ENCODE assay signal across 28 cellular contexts in the genomic region with DNA sequence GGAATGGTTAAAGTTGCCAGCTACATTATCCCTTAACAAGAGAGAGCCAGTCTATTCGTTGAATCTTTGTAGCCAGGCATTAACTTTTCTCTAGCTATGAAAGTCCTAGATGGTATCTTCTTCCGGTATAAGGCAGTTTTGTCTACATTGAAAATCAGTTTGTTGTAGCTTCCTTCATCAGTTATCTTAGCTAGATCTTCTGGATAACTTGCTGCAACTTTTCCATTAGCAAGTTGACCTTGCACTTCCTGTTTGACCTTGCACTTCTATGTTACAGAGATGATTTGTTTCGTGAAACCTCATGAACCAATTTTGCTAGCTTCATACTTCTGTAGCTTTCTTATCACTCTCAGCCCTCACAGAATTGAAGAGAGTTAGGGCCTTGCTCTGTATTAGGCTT. TPM values are rescaled to one million over a fixed set of nuclear protein-coding genes. Genes with fewer than 3 reads are reported as not detected.
DNase-seq lines count a peak whose midpoint lies in the region; ATAC-seq and TF ChIP-seq lines count a peak whose summit lies in the region.
"Had no signal": no experiment of that assay in that cellular context is flagged by ENCODE, and none has a peak within 500 bp of the region (broad histone marks: within the 10 kb centered on the region; RNA-seq: fewer than 3 reads in every experiment).

No MANE protein-coding gene starts in this region.

- WGBS in mesenchymal stem cell: 24% methylated on average over 2 of the region's 3 CpGs
- no CpG with 5 or more reads among the region's 3 CpGs for WGBS in mesendoderm (ENCODE audit: extremely low coverage, insufficient coverage, low lambda C conversion rate)

- H3K4ac ChIP-seq in mesenchymal stem cell (ENCODE audit: low read depth in 1 of 2, low read length in 2 of 2): no peak overlapping the region
- no peak overlapping the region for H3K4ac ChIP-seq in mesendoderm (ENCODE audit: low read depth, low read length)

- no peak overlapping the region for H3K4me3 ChIP-seq in Loucy (ENCODE audit: low read length, poor library complexity, severe bottlenecking)
- H3K4me3 ChIP-seq in mesenchymal stem cell (ENCODE audit: insufficient read depth in 1 of 2, low read depth in 1 of 2, low read length in 2 of 2): no peak overlapping the region
- H3K4me3 ChIP-seq in mesendoderm (ENCODE audit: low read length): no peak overlapping the region

- no peaks in the 10 kb centered on the region for H3K9me3 Mint-ChIP-seq in activated CD4-positive, alpha-beta memory T cell treated with anti-CD3 and anti-CD28 coated beads for 36 hours
- H3K9me3 Mint-ChIP-seq in activated CD4-positive, alpha-beta memory T cell treated with anti-CD3 and anti-CD28 coated beads, Interleukin-2, amount 10 ng/mL, durations not matched to agents 7 days and 5 days: no peaks in the 10 kb centered on the region

- H3K36me3 ChIP-seq in Loucy (ENCODE audit: insufficient read depth, low read length) (no peaks in the 10 kb centered on the region), mesenchymal stem cell (ENCODE audit: control insufficient read depth in 1 of 2, insufficient read depth in 2 of 2, low read depth in 1 of 2, low read length in 2 of 2) (no peaks in the 10 kb centered on the region), mesendoderm (ENCODE audit: control insufficient read depth, insufficient read depth, low read length) (no peaks in the 10 kb centered on the region)
- H3K36me3 ChIP-seq: BE2C had no signal

- H3K9me2 ChIP-seq in Loucy (replicated peaks; ENCODE audit: low read depth, low read length): no peaks in the 10 kb centered on the region
- H3K9me2 ChIP-seq: SK-N-SH had no signal

- intact Hi-C loops in activated CD4-positive, alpha-beta memory T cell treated with anti-CD3 and anti-CD28 coated beads for 36 hours (cut with micrococcal nuclease): no loop called here

- no peaks in the 10 kb centered on the region for H4K20me1 ChIP-seq in Loucy (ENCODE audit: insufficient read depth, low read length, poor library complexity, severe bottlenecking)

- DNase-seq in activated CD4-positive, alpha-beta memory T cell treated with anti-CD3 and anti-CD28 coated beads for 36 hours: no peak
- DNase-seq in activated CD4-positive, alpha-beta memory T cell treated with anti-CD3 and anti-CD28 coated beads, Interleukin-2, amount 10 ng/mL, durations not matched to agents 7 days and 5 days: no peak
- DNase-seq in T-helper 17 cell (no peak), mesenchymal stem cell (peak; percentile 46), ureter (ENCODE audit: low spot score) (no peak), NCI-H2196 (lab: John Stamatoyannopoulos, UW; ENCODE audit: unreplicated experiment) (no peak), mesendoderm (no peak)
- DNase-seq: 8988T; ACHN; BE2C; CD4-positive, CD25-positive, alpha-beta regulatory T cell; DMS53; GOT3; HCEC 1CT; Karpas-422; MV-4-11; NCI-H1105; NCI-H1436 treated with DMSO at 0.1 percent for 48 hours; NCI-H1930; NCI-H2107; NCI-H446 treated with DMSO at 0.1 percent for 48 hours; NCI-H526 treated with DMSO at 0.1 percent for 48 hours; SK-N-SH had no signal

- no peak overlapping the region for H4K91ac ChIP-seq in mesenchymal stem cell (ENCODE audit: low read length)

- peaks cover 7% of the 10 kb centered on the region for H3K4me1 Mint-ChIP-seq in activated CD4-positive, alpha-beta memory T cell treated with anti-CD3 and anti-CD28 coated beads for 36 hours (ENCODE audit: low read depth)
- peaks cover 7% of the 10 kb centered on the region for H3K4me1 Mint-ChIP-seq in activated CD4-positive, alpha-beta memory T cell treated with anti-CD3 and anti-CD28 coated beads, Interleukin-2, amount 10 ng/mL, durations not matched to agents 7 days and 5 days
- peaks cover 5% of the 10 kb centered on the region for H3K4me1 Mint-ChIP-seq in T-helper 17 cell
- H3K4me1 Mint-ChIP-seq: IgD-negative memory B cell had no signal

- no peak overlapping the region for H4K5ac ChIP-seq in mesendoderm (ENCODE audit: low read length)

- H3K9ac ChIP-seq in Loucy (ENCODE audit: low read depth, low read length, poor library complexity, severe bottlenecking) (no peak overlapping the region), mesenchymal stem cell (ENCODE audit: low read length) (no peak overlapping the region), mesendoderm (ENCODE audit: low read length) (no peak overlapping the region)
- H3K9ac ChIP-seq: SK-N-SH had no signal

- peak overlapping the region; percentile 36 for H3K27ac Mint-ChIP-seq in activated CD4-positive, alpha-beta memory T cell treated with anti-CD3 and anti-CD28 coated beads for 36 hours
- no peak overlapping the region for H3K27ac Mint-ChIP-seq in activated CD4-positive, alpha-beta memory T cell treated with anti-CD3 and anti-CD28 coated beads, Interleukin-2, amount 10 ng/mL, durations not matched to agents 7 days and 5 days
- peak overlapping the region; percentile 1 for H3K27ac Mint-ChIP-seq in T-helper 17 cell
- H3K27ac Mint-ChIP-seq: IgD-negative memory B cell had no signal

- H2BK15ac ChIP-seq in mesenchymal stem cell (ENCODE audit: low read depth, poor library complexity, severe bottlenecking): no peak overlapping the region
- H2BK15ac ChIP-seq in mesendoderm (replicated peaks; ENCODE audit: low read depth): no peak overlapping the region

- H2AK5ac ChIP-seq in mesenchymal stem cell (ENCODE audit: low read length, severe bottlenecking) (no peak overlapping the region), mesendoderm (ENCODE audit: low read length) (no peak overlapping the region)

- CTCF ChIA-PET in activated CD4-positive, alpha-beta memory T cell treated with anti-CD3 and anti-CD28 coated beads for 36 hours (lab: Charles Lee): interaction anchor here (1.0 kb wide), 1 partner anchor 30 kb away, joined by 4 read pairs; no protein-coding TSS in a partner anchor
- CTCF ChIA-PET in activated CD4-positive, alpha-beta memory T cell treated with anti-CD3 and anti-CD28 coated beads, Interleukin-2, amount 10 ng/mL, durations not matched to agents 7 days and 5 days (lab: Charles Lee): no interaction called here

- no peak for ATAC-seq in T-helper 17 cell

- H4K8ac ChIP-seq in mesenchymal stem cell (ENCODE audit: low read length) (no peak overlapping the region), mesendoderm (ENCODE audit: low read depth, low read length) (no peak overlapping the region)

- H3K14ac ChIP-seq in mesenchymal stem cell (ENCODE audit: low read length in 2 of 2): no peak overlapping the region

- peaks cover 6% of the 10 kb centered on the region for H3K4me1 ChIP-seq in Loucy (ENCODE audit: insufficient read depth, low read length, poor library complexity, severe bottlenecking)
- H3K4me1 ChIP-seq in mesenchymal stem cell (ENCODE audit: control insufficient read depth, insufficient read depth, low read depth, low read length): no peaks in the 10 kb centered on the region
- H3K4me1 ChIP-seq in mesendoderm (ENCODE audit: control insufficient read depth, low read depth, low read length): no peaks in the 10 kb centered on the region
- H3K4me1 ChIP-seq: BE2C had no signal

- no peak overlapping the region for H2BK12ac ChIP-seq in mesenchymal stem cell (ENCODE audit: low read length in 2 of 2)

- no peak overlapping the region for H3K27ac ChIP-seq in mesenchymal stem cell (ENCODE audit: low read length, poor library complexity, severe bottlenecking)
- H3K27ac ChIP-seq in mesendoderm (ENCODE audit: low read depth, low read length): no peak overlapping the region

- no peak for TF ChIP-seq CTCF in Loucy (conservative IDR thresholded peaks at IDR 0.05; ENCODE audit: low read length)

- no peaks in the 10 kb centered on the region for H3F3A ChIP-seq in Loucy (ENCODE audit: low read depth)

- H3K27me3 ChIP-seq in Loucy (ENCODE audit: insufficient read depth, low read length, poor library complexity, severe bottlenecking) (no peaks in the 10 kb centered on the region), mesenchymal stem cell (ENCODE audit: control insufficient read depth in 1 of 2, insufficient read depth in 1 of 2, low read length in 2 of 2) (peaks cover 0 to 5% of the 10 kb centered on the region in 2 experiments), mesendoderm (ENCODE audit: insufficient read depth, low read length, poor library complexity) (no peaks in the 10 kb centered on the region)
- H3K27me3 ChIP-seq: BE2C had no signal

- no peaks in the 10 kb centered on the region for H3K79me1 ChIP-seq in mesenchymal stem cell (replicated peaks; ENCODE audit: low read length, poor library complexity, severe bottlenecking)
- no peaks in the 10 kb centered on the region for H3K79me1 ChIP-seq in mesendoderm (ENCODE audit: low read length)

- H3K4me2 ChIP-seq in Loucy (ENCODE audit: low read depth, low read length, poor library complexity, severe bottlenecking) (no peak overlapping the region), mesenchymal stem cell (ENCODE audit: low read length, poor library complexity, severe bottlenecking) (no peak overlapping the region), mesendoderm (ENCODE audit: low read length) (no peak overlapping the region)
- H3K4me2 ChIP-seq: SK-N-SH had no signal

- no peak overlapping the region for H3K56ac ChIP-seq in mesendoderm (ENCODE audit: low read length)

- H3K23ac ChIP-seq in mesenchymal stem cell (ENCODE audit: low read length in 2 of 2): no peak overlapping the region
- no peak overlapping the region for H3K23ac ChIP-seq in mesendoderm (ENCODE audit: low read length)

- no peak overlapping the region for H3K4me3 Mint-ChIP-seq in activated CD4-positive, alpha-beta memory T cell treated with anti-CD3 and anti-CD28 coated beads for 36 hours
- no peak overlapping the region for H3K4me3 Mint-ChIP-seq in activated CD4-positive, alpha-beta memory T cell treated with anti-CD3 and anti-CD28 coated beads, Interleukin-2, amount 10 ng/mL, durations not matched to agents 7 days and 5 days
- peak overlapping the region; percentile 31 for H3K4me3 Mint-ChIP-seq in T-helper 17 cell
- H3K4me3 Mint-ChIP-seq: IgD-negative memory B cell had no signal

- H2BK5ac ChIP-seq in mesenchymal stem cell (ENCODE audit: low read depth, low read length, poor library complexity, severe bottlenecking) (no peak overlapping the region), mesendoderm (ENCODE audit: low read length) (no peak overlapping the region)

- H2BK120ac ChIP-seq in mesenchymal stem cell (ENCODE audit: low read depth, low read length) (no peak overlapping the region), mesendoderm (ENCODE audit: low read depth, low read length) (no peak overlapping the region)

- H3K79me2 ChIP-seq in Loucy (ENCODE audit: insufficient read depth, low read length): no peaks in the 10 kb centered on the region
- H3K79me2 ChIP-seq in mesendoderm (ENCODE audit: control insufficient read depth, insufficient read depth, low read length): no peaks in the 10 kb centered on the region

- peak overlapping the region; percentile 51; the same call in 1 of the 2 replicates for H2AFZ ChIP-seq in Loucy (ENCODE audit: low read length)
- H2AFZ ChIP-seq in mesenchymal stem cell (ENCODE audit: low read depth, low read length): no peak overlapping the region

- H3K18ac ChIP-seq in mesenchymal stem cell (ENCODE audit: low read depth in 1 of 2, low read length in 2 of 2): no peak overlapping the region
- H3K18ac ChIP-seq in mesendoderm (ENCODE audit: low read length): no peak overlapping the region

- H3K27me3 Mint-ChIP-seq in activated CD4-positive, alpha-beta memory T cell treated with anti-CD3 and anti-CD28 coated beads for 36 hours: peaks cover 14% of the 10 kb centered on the region
- peaks cover 12% of the 10 kb centered on the region for H3K27me3 Mint-ChIP-seq in activated CD4-positive, alpha-beta memory T cell treated with anti-CD3 and anti-CD28 coated beads, Interleukin-2, amount 10 ng/mL, durations not matched to agents 7 days and 5 days
- peaks cover 16% of the 10 kb centered on the region for H3K27me3 Mint-ChIP-seq in T-helper 17 cell

- no peaks in the 10 kb centered on the region for H3K36me3 Mint-ChIP-seq in activated CD4-positive, alpha-beta memory T cell treated with anti-CD3 and anti-CD28 coated beads for 36 hours
- H3K36me3 Mint-ChIP-seq in activated CD4-positive, alpha-beta memory T cell treated with anti-CD3 and anti-CD28 coated beads, Interleukin-2, amount 10 ng/mL, durations not matched to agents 7 days and 5 days (ENCODE audit: low read depth): no peaks in the 10 kb centered on the region
- no peaks in the 10 kb centered on the region for H3K36me3 Mint-ChIP-seq in T-helper 17 cell (ENCODE audit: low read depth)
- H3K36me3 Mint-ChIP-seq: CD4-positive, CD25-positive, alpha-beta regulatory T cell; IgD-negative memory B cell had no signal

- POLR2A ChIA-PET in activated CD4-positive, alpha-beta memory T cell treated with anti-CD3 and anti-CD28 coated beads for 36 hours (lab: Charles Lee): no interaction called here
- POLR2A ChIA-PET in activated CD4-positive, alpha-beta memory T cell treated with anti-CD3 and anti-CD28 coated beads, Interleukin-2, amount 10 ng/mL, durations not matched to agents 7 days and 5 days (lab: Charles Lee): interaction anchor here (1.3 kb wide), 1 partner anchor 73 kb away, joined by 7 read pairs; a partner anchor contains a TSS

- H3K9me3 ChIP-seq in Loucy (ENCODE audit: insufficient read depth, low read depth, low read length) (no peaks in the 10 kb centered on the region), T-helper 17 cell (ENCODE audit: control insufficient read depth, low read length, poor library complexity, severe bottlenecking) (no peaks in the 10 kb centered on the region), mesenchymal stem cell (ENCODE audit: control insufficient read depth, low read length) (peaks cover 1% of the 10 kb centered on the region)
- H3K9me3 ChIP-seq: BE2C, SK-N-SH had no signal

RNA-seq across cellular contexts. Expression of a gene that starts 24.1 kb away (rescaled TPM):
- not detected for total RNA-seq in activated CD4-positive, alpha-beta memory T cell treated with anti-CD3 and anti-CD28 coated beads for 36 hours
- total RNA-seq in activated CD4-positive, alpha-beta memory T cell treated with anti-CD3 and anti-CD28 coated beads, Interleukin-2, amount 10 ng/mL, durations not matched to agents 7 days and 5 days: not detected
- not detected for total RNA-seq in T-helper 17 cell
- not detected for polyA plus RNA-seq in mesenchymal stem cell (2013, experiment 1 of 2)
- not detected for polyA plus RNA-seq in mesenchymal stem cell (2013, experiment 2 of 2)
- total RNA-seq in ureter: not detected
- polyA plus RNA-seq in mesendoderm (2013, experiment 1 of 2): not detected
- not detected for polyA plus RNA-seq in mesendoderm (2013, experiment 2 of 2)
- total RNA-seq: CD4-positive, CD25-positive, alpha-beta regulatory T cell; Daoy; G401; MCF 10A had no signal
- polyA plus RNA-seq: CD4-positive, CD25-positive, alpha-beta regulatory T cell; IgD-negative memory B cell; SK-N-SH had no signal
